Comparison of ENCODE assay signal across 13 cellular contexts in genomic region chr13:82654851-82655517, GRCh38.
DNase-seq lines count a peak whose midpoint lies in the region; ATAC-seq and TF ChIP-seq lines count a peak whose summit lies in the region.
"Had no signal": no experiment of that assay in that cellular context is flagged by ENCODE, and none has a peak within 500 bp of the region (broad histone marks: within the 10 kb centered on the region; RNA-seq: fewer than 3 reads in every experiment).

No MANE protein-coding gene starts in this region.

- H3K36me3 ChIP-seq in Peyer's patch, result no peaks in the 10 kb centered on the region
- H3K36me3 ChIP-seq in mucosa of descending colon (ENCODE audit: low read depth), result no peaks in the 10 kb centered on the region
- no peaks in the 10 kb centered on the region for H3K36me3 ChIP-seq in testis (ENCODE audit: low read depth, missing control alignments)

- H3K27me3 ChIP-seq in AG04450 (ENCODE audit: control insufficient read depth, insufficient read depth, low read length) (no peaks in the 10 kb centered on the region), Peyer's patch (no peaks in the 10 kb centered on the region), testis (no peaks in the 10 kb centered on the region)

- peak; percentile 50 for ATAC-seq in mucosa of descending colon
- no peak for ATAC-seq in natural killer cell treated with Interleukin-12 subunit alpha and Interleukin-12 subunit beta and Interleukin-15 and Interleukin-18, amount 100 ng/mL, for 72 hours
- ATAC-seq: activated naive CD4-positive, alpha-beta T cell treated with anti-CD3 and anti-CD28 coated beads, Interleukin-2, amount 50 U/mL, for 72 hours; PC-3 had no signal

- H3K9me3 ChIP-seq in AG04450 (ENCODE audit: control insufficient read depth, insufficient read depth, low read length) (no peaks in the 10 kb centered on the region), Peyer's patch (no peaks in the 10 kb centered on the region), mucosa of descending colon (peaks cover 42% of the 10 kb centered on the region), testis (no peaks in the 10 kb centered on the region)

- DNase-seq in AG04450 (ENCODE audit: low read depth, low spot score), result peak; percentile 56
- DNase-seq in Peyer's patch, result peak in 2 of 3 donors; percentile 46 to 54
- DNase-seq in epithelial cell of esophagus (ENCODE audit: low read depth), result peak; percentile 83
- peak; percentile 30 to 58 (median 30) for DNase-seq in mucosa of descending colon
- no peak for DNase-seq in GM13976 (ENCODE audit: low spot score)
- DNase-seq in activated CD4-positive, alpha-beta T cell treated with anti-CD3 and anti-CD28 coated beads, Interleukin-2, amount 50 U/mL, for 48 hours, result no peak
- DNase-seq in natural killer cell treated with Interleukin-12 subunit alpha and Interleukin-12 subunit beta and Interleukin-15 and Interleukin-18, amount 100 ng/mL, for 72 hours (ENCODE audit: low spot score), result no peak
- no peak for DNase-seq in testis
- DNase-seq: activated CD4-positive, CD25-positive, alpha-beta regulatory T cell; NCI-H1048; PC-3 had no signal

- H3K27ac Mint-ChIP-seq in natural killer cell treated with Interleukin-12 subunit alpha and Interleukin-12 subunit beta and Interleukin-15 and Interleukin-18, amount 100 ng/mL, for 72 hours, result no peak overlapping the region
- H3K27ac Mint-ChIP-seq: activated naive CD4-positive, alpha-beta T cell treated with anti-CD3 and anti-CD28 coated beads, Interleukin-2, amount 50 U/mL, for 72 hours; B cell had no signal

- H3K4me3 ChIP-seq in AG04450 (ENCODE audit: low read depth, low read length), result peak overlapping the region; percentile 4
- no peak overlapping the region for H3K4me3 ChIP-seq in Peyer's patch
- no peak overlapping the region for H3K4me3 ChIP-seq in epithelial cell of esophagus (ENCODE audit: low read length)
- H3K4me3 ChIP-seq in mucosa of descending colon, result no peak overlapping the region
- H3K4me3 ChIP-seq in testis, result peak overlapping the region in 1 of 2 donors; percentile 11

- H3K27ac ChIP-seq in AG04450 (ENCODE audit: low read depth, low read length), result peak overlapping the region; percentile 86
- H3K27ac ChIP-seq in Peyer's patch, result no peak overlapping the region
- H3K27ac ChIP-seq in testis, result no peak overlapping the region

- 48 to 70% methylated on average over 9 of the region's 9 CpGs for WGBS in testis, 2 donors

- H3K36me3 Mint-ChIP-seq in natural killer cell treated with Interleukin-12 subunit alpha and Interleukin-12 subunit beta and Interleukin-15 and Interleukin-18, amount 100 ng/mL, for 72 hours, result no peaks in the 10 kb centered on the region
- H3K36me3 Mint-ChIP-seq: activated naive CD4-positive, alpha-beta T cell treated with anti-CD3 and anti-CD28 coated beads, Interleukin-2, amount 50 U/mL, for 72 hours had no signal

- intact Hi-C loops in mucosa of descending colon (cut with DNase I, micrococcal nuclease), result no loop called here
- intact Hi-C loops in testis (cut with DNase I; ENCODE audit: low total_unique reads), result no loop called here

- in situ Hi-C loops in GM13976 (cut with MboI; ENCODE audit: low sequenced_read_pairs, unreplicated experiment), result no loop called here

- H3K4me3 Mint-ChIP-seq in natural killer cell treated with Interleukin-12 subunit alpha and Interleukin-12 subunit beta and Interleukin-15 and Interleukin-18, amount 100 ng/mL, for 72 hours, result no peak overlapping the region
- H3K4me3 Mint-ChIP-seq: B cell had no signal

- H3K9me3 Mint-ChIP-seq in natural killer cell treated with Interleukin-12 subunit alpha and Interleukin-12 subunit beta and Interleukin-15 and Interleukin-18, amount 100 ng/mL, for 72 hours, result peaks cover 9% of the 10 kb centered on the region

- no peaks in the 10 kb centered on the region for H3K27me3 Mint-ChIP-seq in natural killer cell treated with Interleukin-12 subunit alpha and Interleukin-12 subunit beta and Interleukin-15 and Interleukin-18, amount 100 ng/mL, for 72 hours
- H3K27me3 Mint-ChIP-seq: B cell had no signal

- CTCF ChIA-PET in AG04450 (lab: Charles Lee), result interaction anchor here (0.6 kb wide), 1 partner anchor 1983 kb away, joined by 5 read pairs; no protein-coding TSS in a partner anchor

- no peak for TF ChIP-seq CTCF in AG04450 (IDR thresholded peaks at IDR 0.05; ENCODE audit: low read depth, low read length)
- TF ChIP-seq CTCF in Peyer's patch (IDR thresholded peaks at IDR 0.05), result no peak
- TF ChIP-seq CTCF in epithelial cell of esophagus (IDR thresholded peaks at IDR 0.05; ENCODE audit: insufficient read depth, low read depth, low read length, missing control alignments), result no peak
- no peak for TF ChIP-seq CTCF in mucosa of descending colon (IDR thresholded peaks at IDR 0.05)
- TF ChIP-seq CTCF in GM13976 (IDR thresholded peaks at IDR 0.05; ENCODE audit: borderline replicate concordance, control extremely low read depth, extremely low read depth, insufficient read depth, missing control alignments), result no peak
- TF ChIP-seq CTCF in testis (IDR thresholded peaks at IDR 0.05), result no peak

- H3K4me1 ChIP-seq in Peyer's patch (no peaks in the 10 kb centered on the region), mucosa of descending colon (ENCODE audit: low read depth) (no peaks in the 10 kb centered on the region), testis (no peaks in the 10 kb centered on the region)

- no peak for TF ChIP-seq POLR2A in Peyer's patch (IDR thresholded peaks at IDR 0.05)
- TF ChIP-seq POLR2A in testis (IDR thresholded peaks at IDR 0.05), result no peak

- H3K4me1 Mint-ChIP-seq in natural killer cell treated with Interleukin-12 subunit alpha and Interleukin-12 subunit beta and Interleukin-15 and Interleukin-18, amount 100 ng/mL, for 72 hours (ENCODE audit: low read depth in 2 of 2), result no peaks in the 10 kb centered on the region
- H3K4me1 Mint-ChIP-seq: B cell had no signal

- POLR2A ChIA-PET in AG04450 (lab: Yijun Ruan, JAX), result no interaction called here

Comparison
In these comparisons a context has a peak if more than half of its experiments do, and no peak if none do; other contexts are left out.
1. DNase-seq: peak in AG04450 (single experiment), Peyer's patch (2 of 3), epithelial cell of esophagus (single experiment) and mucosa of descending colon (3 of 3); none in GM13976 (single experiment), activated CD4-positive, alpha-beta T cell treated with anti-CD3 and anti-CD28 coated beads, Interleukin-2, amount 50 U/mL, for 48 hours (0 of 2), natural killer cell treated with Interleukin-12 subunit alpha and Interleukin-12 subunit beta and Interleukin-15 and Interleukin-18, amount 100 ng/mL, for 72 hours (single experiment) and testis (single experiment).